Comparison of ENCODE assay signal across 9 cellular contexts in the genomic region with DNA sequence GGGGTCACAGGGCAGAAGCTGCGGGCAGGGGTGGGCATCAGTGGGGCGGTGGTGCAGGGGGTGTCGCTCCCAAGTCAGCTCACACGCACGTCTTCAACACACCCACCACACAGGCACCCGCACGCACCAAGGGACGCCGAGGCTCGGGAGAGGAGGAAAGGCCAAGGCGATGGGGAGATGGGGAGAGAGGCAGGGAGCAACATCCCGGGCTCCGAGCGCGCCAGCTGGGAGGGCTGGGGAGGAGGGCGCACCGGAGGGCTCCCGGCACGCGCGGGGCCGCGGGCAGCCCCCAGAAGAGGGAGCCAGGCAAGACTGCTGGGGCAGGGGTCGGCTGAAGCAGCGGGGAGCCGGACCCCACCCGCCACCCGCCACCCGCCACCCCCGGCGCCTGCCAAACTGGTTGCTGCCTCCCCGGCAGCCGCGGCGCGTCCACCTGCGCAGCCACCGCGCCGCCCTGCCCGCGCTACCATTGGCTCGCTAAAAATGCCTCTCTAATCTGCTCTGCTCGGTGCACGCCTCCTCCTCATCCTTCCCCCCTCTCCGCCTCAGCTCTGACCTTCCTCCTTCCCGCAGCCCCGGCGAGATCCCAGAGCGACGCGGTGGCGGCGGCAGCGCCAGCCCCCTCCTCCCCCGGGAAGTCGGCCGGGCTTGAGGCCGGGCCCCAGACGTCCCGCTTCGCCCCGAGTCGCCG. TPM values are rescaled to one million over a fixed set of nuclear protein-coding genes. Genes with fewer than 3 reads are reported as not detected.
DNase-seq lines count a peak whose midpoint lies in the region; ATAC-seq, FAIRE-seq and TF ChIP-seq lines count a peak whose summit lies in the region.
"Had no signal": no experiment of that assay in that cellular context is flagged by ENCODE, and none has a peak within 500 bp of the region (broad histone marks: within the 10 kb centered on the region; RNA-seq: fewer than 3 reads in every experiment).

A gene with protein sequence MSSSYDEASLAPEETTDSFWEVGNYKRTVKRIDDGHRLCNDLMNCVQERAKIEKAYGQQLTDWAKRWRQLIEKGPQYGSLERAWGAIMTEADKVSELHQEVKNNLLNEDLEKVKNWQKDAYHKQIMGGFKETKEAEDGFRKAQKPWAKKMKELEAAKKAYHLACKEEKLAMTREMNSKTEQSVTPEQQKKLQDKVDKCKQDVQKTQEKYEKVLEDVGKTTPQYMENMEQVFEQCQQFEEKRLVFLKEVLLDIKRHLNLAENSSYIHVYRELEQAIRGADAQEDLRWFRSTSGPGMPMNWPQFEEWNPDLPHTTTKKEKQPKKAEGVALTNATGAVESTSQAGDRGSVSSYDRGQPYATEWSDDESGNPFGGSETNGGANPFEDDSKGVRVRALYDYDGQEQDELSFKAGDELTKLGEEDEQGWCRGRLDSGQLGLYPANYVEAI (plus strand): TSS at position 526 of the 691 bp plus-strand sequence. CDS start 60,230 bp downstream, outside the sequence.

- in situ Hi-C loops in K562 (cut with MboI) = loop anchor here (25.0 kb wide), 1 partner anchor 672 kb away; a partner anchor contains a TSS

- CTCF ChIA-PET in K562 (lab: Yijun Ruan, JAX; ENCODE audit: low intra/inter-chr PET ratio) = interaction anchor here (0.6 kb wide), 1 partner anchor 61 kb away, joined by 7 read pairs; no protein-coding TSS in a partner anchor

- H3K4me3 ChIP-seq in K562 (peak within 1 kb of the TSS; percentile 45), tibial artery (peak within 1 kb of the TSS; percentile 18 to 39), gastroesophageal sphincter (peak within 1 kb of the TSS in 1 of 2 donors; percentile 46)
- H3K4me3 ChIP-seq: A549 had no signal

- ATAC-seq in K562 (peak; percentile 93), gastroesophageal sphincter (no peak), HG02884 (IDR thresholded peaks at IDR 0.05; ENCODE audit: unreplicated experiment) (no peak)
- ATAC-seq: A549 had no signal

- H3K27me3 ChIP-seq in K562 (ENCODE audit: control insufficient read depth in 2 of 2, insufficient read depth in 2 of 2, low read length in 2 of 2) = no peaks in the 10 kb centered on the region
- peaks cover 0 to 46% of the 10 kb centered on the region in 2 donors for H3K27me3 ChIP-seq in tibial artery
- H3K27me3 ChIP-seq in gastroesophageal sphincter = peaks cover 42% of the 10 kb centered on the region

- intact Hi-C loops in K562 (cut with micrococcal nuclease) = no loop called here
- intact Hi-C loops in tibial artery (cut with DNase I; ENCODE audit: low total_unique reads) = no loop called here

- POLR2A ChIA-PET in K562 (lab: Yijun Ruan, JAX) = interaction anchor here (0.5 to 2.8 kb wide), 8 partner anchors 10 to 586 kb away, joined by 3 to 10 read pairs (median 4); a partner anchor contains a TSS

- H3K36me3 ChIP-seq in K562 (ENCODE audit: control insufficient read depth, insufficient read depth, low read length) (no peaks in the 10 kb centered on the region), tibial artery (no peaks in the 10 kb centered on the region), gastroesophageal sphincter (no peaks in the 10 kb centered on the region)

- TF ChIP-seq EP300 in K562 (IDR thresholded peaks at IDR 0.05; ENCODE audit: low read length) = no peak
- no peak for TF ChIP-seq EP300 in gastroesophageal sphincter (IDR thresholded peaks at IDR 0.05)

- WGBS in K562 (ENCODE audit: insufficient coverage, low coverage, missing lambda C conversion rate) = 4% methylated on average over 45 of the region's 65 CpGs
- 0% methylated on average over 3 to 7 of the region's 65 CpGs for WGBS in gastroesophageal sphincter (ENCODE audit: low coverage in 1 of 2), 2 donors

- H3K9ac ChIP-seq in K562 (ENCODE audit: insufficient read depth in 1 of 2, low read depth in 2 of 2, low read length in 2 of 2) = peak within 1 kb of the TSS; percentile 15 to 89; a peak in 3 of 4 replicates

- BruUV-seq in K562 (replicated peaks; lab: Mats Ljungman, UMichigan) = no TSS peak

- no peaks in the 10 kb centered on the region for H4K20me1 ChIP-seq in K562 (replicated peaks; ENCODE audit: control insufficient read depth, insufficient read depth, low read length)

- TF ChIP-seq CTCF in K562 (IDR thresholded peaks at IDR 0.05 in 2 of 3, conservative IDR thresholded peaks at IDR 0.05 in 1 of 3; ENCODE audit: insufficient read depth in 2 of 3, low read depth in 1 of 3, low read length in 3 of 3) (no peak), tibial artery (IDR thresholded peaks at IDR 0.05) (no peak), gastroesophageal sphincter (IDR thresholded peaks at IDR 0.05) (no peak)

- TF ChIP-seq POLR2A in K562 (conservative IDR thresholded peaks at IDR 0.05) = no peak
- TF ChIP-seq POLR2A in gastroesophageal sphincter (IDR thresholded peaks at IDR 0.05) = no peak

- peak within 1 kb of the TSS; percentile 91 for H2AFZ ChIP-seq in K562 (ENCODE audit: low read depth, low read length)

- DNase-seq in DMS79 treated with DMSO at 0.1 percent for 48 hours (lab: John Stamatoyannopoulos, UW) (peak; percentile 64), DMS79 (lab: John Stamatoyannopoulos, UW) (no peak), NCI-H2171 (lab: John Stamatoyannopoulos, UW) (peak; percentile 61), K562 (ENCODE audit: extremely low read depth in 1 of 4, low spot score in 3 of 4) (peak; percentile 84 to 90 (median 87)), islet precursor cell (peak; percentile 84), tibial artery (no peak)

- H3K9me3 ChIP-seq in K562 (replicated peaks; ENCODE audit: control insufficient read depth, insufficient read depth, low read depth, low read length) = no peaks in the 10 kb centered on the region
- H3K9me3 ChIP-seq in tibial artery = no peaks in the 10 kb centered on the region
- H3K9me3 ChIP-seq in gastroesophageal sphincter = no peaks in the 10 kb centered on the region
- H3K9me3 ChIP-seq: A549 had no signal

- H3K4me2 ChIP-seq in K562 (ENCODE audit: insufficient read depth, low read length) = peak within 1 kb of the TSS; percentile 72
- H3K4me2 ChIP-seq: A549 had no signal

- H3K27ac ChIP-seq in K562 (ENCODE audit: extremely low read depth, low read depth, low read length) (no peak within 1 kb of the TSS), tibial artery (no peak within 1 kb of the TSS), gastroesophageal sphincter (no peak within 1 kb of the TSS)
- H3K27ac ChIP-seq: A549 had no signal

- no peak for TF ChIP-seq RAD21 in K562 (CRISPR knock-in tag; conservative IDR thresholded peaks at IDR 0.05 in 1 of 2, IDR thresholded peaks at IDR 0.05 in 1 of 2)

- peaks cover 9 to 21% of the 10 kb centered on the region in 2 experiments; a peak in 4 of 5 replicates for H3K4me1 ChIP-seq in K562 (replicated peaks in 1 of 2; ENCODE audit: control insufficient read depth in 2 of 2, insufficient read depth in 2 of 2, low read length in 2 of 2)
- peaks cover 0 to 18% (median 12%) of the 10 kb centered on the region in 4 donors for H3K4me1 ChIP-seq in tibial artery
- H3K4me1 ChIP-seq in gastroesophageal sphincter = peaks cover 0 to 13% (median 8%) of the 10 kb centered on the region in 3 donors

- H3K9me1 ChIP-seq in K562 (ENCODE audit: control insufficient read depth, insufficient read depth, low read length) = no peaks in the 10 kb centered on the region

- peak; percentile 71 for FAIRE-seq in K562 (lab: Jason Lieb, UNC)
- FAIRE-seq: A549 had no signal

- H3K79me2 ChIP-seq in K562 (ENCODE audit: control insufficient read depth, insufficient read depth, low read length) = no peaks in the 10 kb centered on the region

TF ChIP-seq in K562, 482 proteins besides CTCF, POLR2A, EP300 and RAD21 (continues in another document):
- no peak for TF ChIP-seq MIER1 (IDR thresholded peaks at IDR 0.05; ENCODE audit: low read depth)
- TF ChIP-seq, protein P1, sequence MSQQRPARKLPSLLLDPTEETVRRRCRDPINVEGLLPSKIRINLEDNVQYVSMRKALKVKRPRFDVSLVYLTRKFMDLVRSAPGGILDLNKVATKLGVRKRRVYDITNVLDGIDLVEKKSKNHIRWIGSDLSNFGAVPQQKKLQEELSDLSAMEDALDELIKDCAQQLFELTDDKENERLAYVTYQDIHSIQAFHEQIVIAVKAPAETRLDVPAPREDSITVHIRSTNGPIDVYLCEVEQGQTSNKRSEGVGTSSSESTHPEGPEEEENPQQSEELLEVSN (IDR thresholded peaks at IDR 0.05; ENCODE audit: borderline replicate concordance in 1 of 2, extremely low read depth in 1 of 2, insufficient read depth in 1 of 2, insufficient read length in 1 of 2, low read depth in 1 of 2, low read length in 1 of 2, poor library complexity in 1 of 2, severe bottlenecking in 1 of 2) = peak in 1 of 2 experiments; percentile 47
- no peak for TF ChIP-seq ILF3 (IDR thresholded peaks at IDR 0.05; ENCODE audit: borderline replicate concordance)
- TF ChIP-seq, protein P2, sequence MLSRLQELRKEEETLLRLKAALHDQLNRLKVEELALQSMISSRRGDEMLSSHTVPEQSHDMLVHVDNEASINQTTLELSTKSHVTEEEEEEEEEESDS (CRISPR knock-in tag; IDR thresholded peaks at IDR 0.05) = no peak
- no peak for TF ChIP-seq ZNF224 (CRISPR knock-in tag; IDR thresholded peaks at IDR 0.05)

RNA-seq across cellular contexts. Expression of the gene that starts here (rescaled TPM):
- 1.5 and 2.1 TPM in 2 replicates for total RNA-seq in K562 (2011; cell fraction: chromatin; rRNA removed; ENCODE audit: low replicate concordance)
- total RNA-seq in K562 (2011; cell fraction: nucleolus; rRNA removed) = 1.2 and 1.3 TPM in 2 replicates
- 0.99 and 1.1 TPM in 2 replicates for total RNA-seq in K562 (2011; cell fraction: nucleoplasm; rRNA removed)
- total RNA-seq in K562 (2014; rRNA removed) (0.41 and 0.45 TPM in 2 replicates), K562 (2014; rRNA removed; fragmentation: Illumina TruSeq; extraction: Trizol) (0.10 and 0.29 TPM in 2 replicates), K562 (2015; rRNA removed; fragmentation: Illumina TruSeq; extraction: Trizol) (0.22 and 0.23 TPM in 2 replicates), K562 (2021) (0.98 and 1.7 TPM in 2 replicates), gastroesophageal sphincter (1 to 10 TPM in 2 of 4 donors, not detected in 2; 1.2 TPM)
- polyA plus RNA-seq in K562 (2011; rRNA removed) (1.1 and 1.4 TPM in 2 replicates), K562 (2014; fragmentation: Illumina TruSeq; extraction: Trizol) (0.79 and 1.4 TPM in 2 replicates), K562 (2014; fragmentation: Nextera tagmentation; extraction: Ambion mirVana) (under 1 TPM; 0.01 to 0.03 TPM), K562 (2014; rRNA removed) (0.98 and 1.2 TPM in 2 replicates)
- polyA plus RNA-seq in K562 (2011; cell fraction: cytosol; rRNA removed) = 1.2 and 1.6 TPM in 2 replicates
- polyA plus RNA-seq in K562 (2011; cell fraction: nucleus; rRNA removed) = 2.2 and 3.4 TPM in 2 replicates
- 0.90 and 1.2 TPM in 2 replicates for polyA plus RNA-seq in K562 (2012)
- 0.98 and 1.1 TPM in 2 replicates for polyA minus RNA-seq in K562 (2011; rRNA and poly(A)+ RNA removed)
- 0.95 and 1.7 TPM in 2 replicates for polyA minus RNA-seq in K562 (2011; cell fraction: cytosol; rRNA and poly(A)+ RNA removed)
- 0.67 and 1.9 TPM in 2 replicates for polyA minus RNA-seq in K562 (2011; cell fraction: nucleus; rRNA and poly(A)+ RNA removed)

Comparison
In these comparisons a context has a peak if more than half of its experiments do, and no peak if none do; other contexts are left out.
1. DNase-seq: peak in DMS79 treated with DMSO at 0.1 percent for 48 hours (single experiment), NCI-H2171 (single experiment), K562 (4 of 4) and islet precursor cell (single experiment); none in DMS79 (single experiment) and tibial artery (0 of 2).